In genomic region chr11:108111126-108111525, GRCh38 we compare ENCODE assay signal across 27 cellular contexts. TPM values are rescaled to one million over a fixed set of nuclear protein-coding genes. Genes with fewer than 3 reads are reported as not detected.
A peak's percentile ranks its signal among the peaks of the same experiment; 100 is the strongest.
DNase-seq lines count a peak whose midpoint lies in the region; ATAC-seq, FAIRE-seq and TF ChIP-seq lines count a peak whose summit lies in the region.
"Had no signal": no experiment of that assay in that cellular context is flagged by ENCODE, and none has a peak within 500 bp of the region (broad histone marks: within the 10 kb centered on the region; RNA-seq: fewer than 3 reads in every experiment).

No MANE protein-coding gene starts in this region.

- H3K27ac Mint-ChIP-seq in stimulated activated naive CD8-positive, alpha-beta T cell treated with anti-CD3 and anti-CD28 coated beads, Interleukin-15, Interleukin-2, amounts not matched to agents 100 ng/mL and 50 ng/mL, for 24 hours, result peak overlapping the region; percentile 28
- H3K27ac Mint-ChIP-seq in H9 (peak overlapping the region in 1 of 3 experiments; percentile 20; a peak in 1 of 7 replicates), astrocyte (ENCODE audit: unreplicated experiment) (peak overlapping the region; percentile 34)
- H3K27ac Mint-ChIP-seq in activated T-helper 1 cell treated with anti-CD3 and anti-CD28 coated beads, Interleukin-12 subunit alpha, Interleukin-12 subunit beta, Interleukin-2, Interleukin-4 antibody, amounts not matched to agents 30 ng/mL and 10 ng/mL and 1 ng/mL, durations not matched to agents 14 hours and 24 hours and 36 hours, result no peak overlapping the region
- H3K27ac Mint-ChIP-seq: dendritic cell treated with granulocyte-macrophage colony-stimulating factor and Interleukin-4, amounts not matched to agents 40 ng/mL and 50 ng/mL, for 4 days; neural progenitor cell; type B pancreatic cell had no signal

- H3K4me3 ChIP-seq in astrocyte (ENCODE audit: insufficient read depth, low read depth, low read length) (no peak overlapping the region), psoas muscle (no peak overlapping the region)
- H3K4me3 ChIP-seq: cardiac muscle cell, neural progenitor cell, sigmoid colon had no signal

- H3K4me1 Mint-ChIP-seq in stimulated activated naive CD8-positive, alpha-beta T cell treated with anti-CD3 and anti-CD28 coated beads, Interleukin-15, Interleukin-2, amounts not matched to agents 100 ng/mL and 50 ng/mL, for 24 hours (ENCODE audit: low read depth), result no peaks in the 10 kb centered on the region
- H3K4me1 Mint-ChIP-seq in H9 (peaks cover 11 to 12% of the 10 kb centered on the region in 2 experiments), astrocyte (ENCODE audit: low read depth, unreplicated experiment) (peaks cover 16% of the 10 kb centered on the region)
- H3K4me1 Mint-ChIP-seq in activated T-helper 1 cell treated with anti-CD3 and anti-CD28 coated beads, Interleukin-12 subunit alpha, Interleukin-12 subunit beta, Interleukin-2, Interleukin-4 antibody, amounts not matched to agents 30 ng/mL and 10 ng/mL and 1 ng/mL, durations not matched to agents 14 hours and 24 hours and 36 hours (ENCODE audit: low read depth), result no peaks in the 10 kb centered on the region
- H3K4me1 Mint-ChIP-seq: CD14-positive monocyte had no signal

- no peaks in the 10 kb centered on the region for H3K9me3 Mint-ChIP-seq in stimulated activated naive CD8-positive, alpha-beta T cell treated with anti-CD3 and anti-CD28 coated beads, Interleukin-15, Interleukin-2, amounts not matched to agents 100 ng/mL and 50 ng/mL, for 24 hours
- no peaks in the 10 kb centered on the region for H3K9me3 Mint-ChIP-seq in H9
- H3K9me3 Mint-ChIP-seq in astrocyte (ENCODE audit: unreplicated experiment), result no peaks in the 10 kb centered on the region
- no peaks in the 10 kb centered on the region for H3K9me3 Mint-ChIP-seq in activated T-helper 1 cell treated with anti-CD3 and anti-CD28 coated beads, Interleukin-12 subunit alpha, Interleukin-12 subunit beta, Interleukin-2, Interleukin-4 antibody, amounts not matched to agents 30 ng/mL and 10 ng/mL and 1 ng/mL, durations not matched to agents 14 hours and 24 hours and 36 hours
- H3K9me3 Mint-ChIP-seq: CD14-positive monocyte; dendritic cell treated with granulocyte-macrophage colony-stimulating factor and Interleukin-4, amounts not matched to agents 40 ng/mL and 50 ng/mL, for 4 days; neural progenitor cell; type B pancreatic cell had no signal

- H3K4me3 Mint-ChIP-seq in stimulated activated naive CD8-positive, alpha-beta T cell treated with anti-CD3 and anti-CD28 coated beads, Interleukin-15, Interleukin-2, amounts not matched to agents 100 ng/mL and 50 ng/mL, for 24 hours, result no peak overlapping the region
- H3K4me3 Mint-ChIP-seq in H9 (no peak overlapping the region), astrocyte (ENCODE audit: unreplicated experiment) (no peak overlapping the region)
- no peak overlapping the region for H3K4me3 Mint-ChIP-seq in activated T-helper 1 cell treated with anti-CD3 and anti-CD28 coated beads, Interleukin-12 subunit alpha, Interleukin-12 subunit beta, Interleukin-2, Interleukin-4 antibody, amounts not matched to agents 30 ng/mL and 10 ng/mL and 1 ng/mL, durations not matched to agents 14 hours and 24 hours and 36 hours
- H3K4me3 Mint-ChIP-seq: CD14-positive monocyte; dendritic cell treated with granulocyte-macrophage colony-stimulating factor and Interleukin-4, amounts not matched to agents 40 ng/mL and 50 ng/mL, for 4 days; neural progenitor cell; type B pancreatic cell had no signal

- H3K79me2 ChIP-seq in H9 (ENCODE audit: insufficient read depth, low read length) (no peaks in the 10 kb centered on the region), astrocyte (ENCODE audit: insufficient read depth, low read length) (no peaks in the 10 kb centered on the region)

- H2BK120ac ChIP-seq in H9 (ENCODE audit: low read depth, low read length, poor library complexity, severe bottlenecking), result no peak overlapping the region

- H3T11ph ChIP-seq in H9 (ENCODE audit: low read length), result no peak overlapping the region

- no peak overlapping the region for H3K18ac ChIP-seq in H9 (ENCODE audit: insufficient read length, low read depth, low read length)

- no peak overlapping the region for H3K56ac ChIP-seq in H9 (ENCODE audit: insufficient read length, low read depth, low read length)

- H4K8ac ChIP-seq in H9 (replicated peaks; ENCODE audit: insufficient read length, low read depth, low read length), result no peak overlapping the region

- no peak overlapping the region for H3K9ac ChIP-seq in H9 (ENCODE audit: extremely low read depth, insufficient read length, low read length)
- no peak overlapping the region for H3K9ac ChIP-seq in astrocyte (ENCODE audit: low read length)
- H3K9ac ChIP-seq: neural progenitor cell, SK-N-SH had no signal

- H3K23me2 ChIP-seq in H9 (ENCODE audit: insufficient read length, low read depth, low read length, poor library complexity, severe bottlenecking), result no peaks in the 10 kb centered on the region

- H3K4ac ChIP-seq in H9 (ENCODE audit: low read depth, low read length), result no peak overlapping the region

- intact Hi-C loops in psoas muscle (cut with DNase I), result loop anchor here in 1 of 2 donors (10.0 kb wide), 1 partner anchor 96 kb away; no protein-coding TSS in a partner anchor
- intact Hi-C loops in activated T-helper 1 cell treated with anti-CD3 and anti-CD28 coated beads, Interleukin-12 subunit alpha, Interleukin-12 subunit beta, Interleukin-2, Interleukin-4 antibody, amounts not matched to agents 30 ng/mL and 10 ng/mL and 1 ng/mL, durations not matched to agents 14 hours and 24 hours and 36 hours (cut with micrococcal nuclease), result no loop called here

- H4K20me1 ChIP-seq in H9 (ENCODE audit: control insufficient read depth, insufficient read depth, insufficient read length), result no peaks in the 10 kb centered on the region
- H4K20me1 ChIP-seq in astrocyte (ENCODE audit: insufficient read depth, low read length), result no peaks in the 10 kb centered on the region

- H4K5ac ChIP-seq in H9 (ENCODE audit: insufficient read length, low read depth, low read length), result no peak overlapping the region

- H3K4me1 ChIP-seq in H9 (ENCODE audit: insufficient read depth, low read length) (no peaks in the 10 kb centered on the region), astrocyte (ENCODE audit: insufficient read depth, low read length) (peaks cover 13% of the 10 kb centered on the region), psoas muscle (peaks cover 20% of the 10 kb centered on the region)

- H2AK5ac ChIP-seq in H9 (ENCODE audit: insufficient read length, low read length), result no peak overlapping the region

- H2BK20ac ChIP-seq in H9 (ENCODE audit: low read depth, low read length, poor library complexity, severe bottlenecking), result no peak overlapping the region

- H3K36me3 ChIP-seq in astrocyte (ENCODE audit: insufficient read depth, low read length), result peaks cover 2% of the 10 kb centered on the region
- peaks cover 0 to 16% of the 10 kb centered on the region in 2 donors for H3K36me3 ChIP-seq in psoas muscle (ENCODE audit: insufficient read depth in 1 of 2, low read depth in 1 of 2)
- H3K36me3 ChIP-seq: neural progenitor cell had no signal

- H2BK5ac ChIP-seq in H9 (ENCODE audit: insufficient read length, low read length), result no peak overlapping the region

- H3K9me3 ChIP-seq in H9 (ENCODE audit: control insufficient read depth, low read depth, low read length) (no peaks in the 10 kb centered on the region), astrocyte (ENCODE audit: insufficient read depth, low read depth, low read length) (no peaks in the 10 kb centered on the region), psoas muscle (no peaks in the 10 kb centered on the region)
- H3K9me3 ChIP-seq: sigmoid colon, SK-N-SH had no signal

- H2BK12ac ChIP-seq in H9 (ENCODE audit: insufficient read length, low read depth, low read length), result no peak overlapping the region

- H3K14ac ChIP-seq in H9 (ENCODE audit: insufficient read depth, low read length), result no peak overlapping the region

- FAIRE-seq in astrocyte (lab: Jason Lieb, UNC), result no peak
- FAIRE-seq: endometrium had no signal

- H3K27ac ChIP-seq in H9 (ENCODE audit: insufficient read length, low read depth, low read length) (no peak overlapping the region), astrocyte (ENCODE audit: low read depth, low read length) (no peak overlapping the region), psoas muscle (peak overlapping the region; percentile 75)
- H3K27ac ChIP-seq: neural progenitor cell, RWPE1, sigmoid colon had no signal

- H4K91ac ChIP-seq in H9 (ENCODE audit: insufficient read length, low read depth, low read length), result no peak overlapping the region

- no peaks in the 10 kb centered on the region for H3K79me1 ChIP-seq in H9 (ENCODE audit: insufficient read depth, low read depth, low read length, poor library complexity, severe bottlenecking)

- H2AFZ ChIP-seq in H9 (ENCODE audit: low read length) (no peak overlapping the region), astrocyte (ENCODE audit: low read depth, low read length) (no peak overlapping the region)
- H2AFZ ChIP-seq: neural progenitor cell had no signal

- no peaks in the 10 kb centered on the region for H3K27me3 Mint-ChIP-seq in stimulated activated naive CD8-positive, alpha-beta T cell treated with anti-CD3 and anti-CD28 coated beads, Interleukin-15, Interleukin-2, amounts not matched to agents 100 ng/mL and 50 ng/mL, for 24 hours
- no peaks in the 10 kb centered on the region for H3K27me3 Mint-ChIP-seq in H9 (ENCODE audit: low read depth)
- no peaks in the 10 kb centered on the region for H3K27me3 Mint-ChIP-seq in astrocyte (ENCODE audit: low read depth, unreplicated experiment)
- no peaks in the 10 kb centered on the region for H3K27me3 Mint-ChIP-seq in activated T-helper 1 cell treated with anti-CD3 and anti-CD28 coated beads, Interleukin-12 subunit alpha, Interleukin-12 subunit beta, Interleukin-2, Interleukin-4 antibody, amounts not matched to agents 30 ng/mL and 10 ng/mL and 1 ng/mL, durations not matched to agents 14 hours and 24 hours and 36 hours (ENCODE audit: insufficient read depth)
- H3K27me3 Mint-ChIP-seq: dendritic cell treated with granulocyte-macrophage colony-stimulating factor and Interleukin-4, amounts not matched to agents 40 ng/mL and 50 ng/mL, for 4 days; type B pancreatic cell had no signal

- no peak for DNase-seq in stimulated activated naive CD8-positive, alpha-beta T cell treated with anti-CD3 and anti-CD28 coated beads, Interleukin-15, Interleukin-2, amounts not matched to agents 100 U/mL and 50 U/mL, for 24 hours
- DNase-seq in H9, result no peak
- DNase-seq in astrocyte (ENCODE audit: low read depth), result no peak
- no peak for DNase-seq in psoas muscle
- DNase-seq in retina, result no peak
- DNase-seq in central memory CD4-positive, alpha-beta T cell, result no peak
- no peak for DNase-seq in activated T-helper 1 cell treated with anti-CD3 and anti-CD28 coated beads, Interleukin-12 subunit alpha, Interleukin-12 subunit beta, Interleukin-2, Interleukin-4 antibody, amounts not matched to agents 30 ng/mL and 10 ng/mL and 1 ng/mL, durations not matched to agents 14 hours and 24 hours and 36 hours (ENCODE audit: low spot score)
- DNase-seq: activated CD4-positive, alpha-beta T cell treated with anti-CD3 and anti-CD28 coated beads, Interleukin-2, amount 50 U/mL, for 48 hours; activated naive CD4-positive, alpha-beta T cell treated with anti-CD3 and anti-CD28 coated beads, Interleukin-2, amount 50 U/mL, for 16 hours; anterior cingulate cortex; GOT3; islet precursor cell; KG1; NCI-H1436 treated with DMSO at 0.1 percent for 48 hours; NCI-H2107; NCI-H524; sigmoid colon; SK-N-SH; stimulated activated CD4-positive, alpha-beta T cell treated with anti-CD3 and anti-CD28 coated beads, Interleukin-15, amount 100 ng/mL, for 24 hours had no signal

- ATAC-seq in stimulated activated naive CD8-positive, alpha-beta T cell treated with anti-CD3 and anti-CD28 coated beads, Interleukin-15, Interleukin-2, amounts not matched to agents 100 U/mL and 50 U/mL, for 24 hours, result no peak
- ATAC-seq in psoas muscle, result no peak

- TF ChIP-seq CTCF in H9 (conservative IDR thresholded peaks at IDR 0.05), result 0 out of 3 replicates have a peak, but pooled peaks have one; percentile 23
- TF ChIP-seq CTCF in astrocyte (IDR thresholded peaks at IDR 0.05; ENCODE audit: insufficient read depth, low read depth, low read length), result no peak
- no peak for TF ChIP-seq CTCF in psoas muscle (IDR thresholded peaks at IDR 0.05)

- H3K23ac ChIP-seq in H9 (ENCODE audit: insufficient read length, low read depth, low read length), result no peak overlapping the region

- WGBS in H9 (ENCODE audit: extremely low coverage, insufficient read length, low lambda C conversion rate), result no CpG with 5 or more reads among the region's 4 CpGs
- WGBS in psoas muscle, 3 donors, result 92 to 95% (median 93%) methylated on average over 4 of the region's 4 CpGs

- H3K27me3 ChIP-seq in H9 (ENCODE audit: insufficient read depth, low read length) (no peaks in the 10 kb centered on the region), astrocyte (ENCODE audit: insufficient read depth, low read length) (no peaks in the 10 kb centered on the region), psoas muscle (ENCODE audit: insufficient read depth in 3 of 3, low read length in 2 of 3) (no peaks in the 10 kb centered on the region)
- H3K27me3 ChIP-seq: cardiac muscle cell, neural progenitor cell, sigmoid colon had no signal

- H3K4me2 ChIP-seq in H9 (ENCODE audit: insufficient read depth, insufficient read length, low read length) (no peak overlapping the region), astrocyte (ENCODE audit: low read length) (no peak overlapping the region)
- H3K4me2 ChIP-seq: neural progenitor cell, SK-N-SH had no signal

- no peak overlapping the region for H2BK15ac ChIP-seq in H9 (ENCODE audit: low read depth, low read length)

- no peaks in the 10 kb centered on the region for H3K36me3 Mint-ChIP-seq in stimulated activated naive CD8-positive, alpha-beta T cell treated with anti-CD3 and anti-CD28 coated beads, Interleukin-15, Interleukin-2, amounts not matched to agents 100 ng/mL and 50 ng/mL, for 24 hours (ENCODE audit: low read depth)
- H3K36me3 Mint-ChIP-seq in H9 (ENCODE audit: insufficient read depth in 1 of 3, low read depth in 3 of 3) (no peaks in the 10 kb centered on the region; a peak in 1 of 7 replicates), astrocyte (ENCODE audit: low read depth, unreplicated experiment) (peaks cover 6% of the 10 kb centered on the region)
- peaks cover 3% of the 10 kb centered on the region for H3K36me3 Mint-ChIP-seq in activated T-helper 1 cell treated with anti-CD3 and anti-CD28 coated beads, Interleukin-12 subunit alpha, Interleukin-12 subunit beta, Interleukin-2, Interleukin-4 antibody, amounts not matched to agents 30 ng/mL and 10 ng/mL and 1 ng/mL, durations not matched to agents 14 hours and 24 hours and 36 hours (ENCODE audit: low read depth)

RNA-seq across cellular contexts. Expression of gene ACAT1, which starts 10.2 kb away (rescaled TPM):
- total RNA-seq in H9 (2021) (39.1 and 41.7 TPM in 2 replicates), astrocyte (36.4 and 48.1 TPM in 2 replicates), psoas muscle (100 to 1,000 TPM; 156 to 263 (median 208) TPM)
- polyA plus RNA-seq in psoas muscle, result 100 to 1,000 TPM; 141 to 246 (median 162) TPM
- 52.8 and 56.8 TPM in 2 replicates for total RNA-seq in activated T-helper 1 cell treated with anti-CD3 and anti-CD28 coated beads, Interleukin-12 subunit alpha, Interleukin-12 subunit beta, Interleukin-2, Interleukin-4 antibody, amounts not matched to agents 30 ng/mL and 10 ng/mL and 1 ng/mL, durations not matched to agents 14 hours and 24 hours and 36 hours
